15 cellular contexts compared by ENCODE assay signal in the genomic region with DNA sequence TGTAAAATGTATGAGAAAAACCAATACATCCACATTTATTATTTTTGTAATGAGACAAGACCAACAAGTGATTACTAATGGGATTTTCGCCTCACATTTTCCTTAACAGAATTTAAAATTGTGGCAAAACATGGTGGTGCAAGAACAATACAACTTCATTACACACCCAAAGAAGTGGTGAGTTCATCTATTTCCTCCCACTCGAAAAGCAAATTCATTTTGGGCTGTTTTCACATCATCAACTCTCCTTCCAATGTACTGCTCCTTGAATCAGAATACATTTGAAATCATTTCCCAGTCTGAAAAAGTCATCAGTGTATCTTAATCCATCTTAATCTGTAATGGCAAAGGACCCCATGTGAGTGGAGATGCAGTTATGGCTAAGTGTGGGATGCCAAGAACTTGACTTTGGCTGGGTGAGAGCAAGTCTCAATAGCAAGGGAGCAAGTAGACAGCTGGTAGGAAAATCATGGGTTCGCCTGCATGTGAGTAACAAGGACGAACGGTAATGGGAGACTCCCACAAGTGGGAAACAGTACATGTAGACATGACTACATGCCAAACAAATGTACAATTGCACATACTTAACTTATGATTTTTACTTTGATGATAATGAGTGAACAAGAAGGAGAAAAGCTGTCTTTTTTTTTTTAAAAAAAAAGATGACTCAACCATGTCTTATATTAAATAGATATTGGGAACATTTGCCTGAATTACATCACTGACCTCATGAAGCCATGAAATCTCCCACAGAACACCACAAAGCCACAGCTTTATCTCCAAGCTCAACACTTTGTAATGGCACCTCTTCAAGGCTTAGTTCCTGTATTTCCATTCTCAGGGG. TPM values are rescaled to one million over a fixed set of nuclear protein-coding genes. Genes with fewer than 3 reads are reported as not detected.
DNase-seq lines count a peak whose midpoint lies in the region; ATAC-seq and TF ChIP-seq lines count a peak whose summit lies in the region.
"Had no signal": no experiment of that assay in that cellular context is flagged by ENCODE, and none has a peak within 500 bp of the region (broad histone marks: within the 10 kb centered on the region; RNA-seq: fewer than 3 reads in every experiment).

No MANE protein-coding gene starts in this region.

- peak overlapping the region in 5 of 9 donors; percentile 50 to 86 (median 59) for H3K27ac Mint-ChIP-seq in naive thymus-derived CD4-positive, alpha-beta T cell
- H3K27ac Mint-ChIP-seq: type B pancreatic cell had no signal

- in situ Hi-C loops in astrocyte of the cerebellum (cut with HindIII; ENCODE audit: low sequenced_read_pairs) = no loop called here

- H3K27me3 ChIP-seq in naive thymus-derived CD4-positive, alpha-beta T cell (ENCODE audit: control insufficient read depth in 2 of 2, insufficient read depth in 2 of 2, low read length in 2 of 2) = no peaks in the 10 kb centered on the region
- H3K27me3 ChIP-seq in aorta (ENCODE audit: control insufficient read depth in 1 of 2, insufficient read depth in 2 of 2, low read length in 1 of 2) = no peaks in the 10 kb centered on the region
- H3K27me3 ChIP-seq: right atrium auricular region had no signal

- intact Hi-C loops in naive thymus-derived CD4-positive, alpha-beta T cell (cut with micrococcal nuclease) = no loop called here
- intact Hi-C loops in aorta (cut with DNase I) = no loop called here

- H3K27ac ChIP-seq in naive thymus-derived CD4-positive, alpha-beta T cell (ENCODE audit: low read depth, low read length) = no peak overlapping the region
- no peak overlapping the region for H3K27ac ChIP-seq in aorta (ENCODE audit: low read depth in 1 of 2, low read length in 2 of 2)
- H3K27ac ChIP-seq: right atrium auricular region had no signal

- WGBS in aorta, 2 donors = 86 to 90% methylated on average over 5 of the region's 5 CpGs

- ATAC-seq in activated CD4-positive, CD25-positive, alpha-beta regulatory T cell treated with anti-CD3 and anti-CD28 coated beads, Interleukin-2, amount 50 U/mL, for 24 hours = peak; percentile 21 to 36
- ATAC-seq in naive thymus-derived CD4-positive, alpha-beta T cell = no peak
- ATAC-seq in aorta (ENCODE audit: low FRiP score) (no peak), GM19397 (IDR thresholded peaks at IDR 0.05; ENCODE audit: unreplicated experiment) (no peak)

- H3K36me3 Mint-ChIP-seq in naive thymus-derived CD4-positive, alpha-beta T cell = peaks cover 5 to 40% (median 25%) of the 10 kb centered on the region in 5 donors
- H3K36me3 Mint-ChIP-seq: type B pancreatic cell had no signal

- no peak overlapping the region for H3K4me3 ChIP-seq in astrocyte of the cerebellum (ENCODE audit: low read depth, low read length)
- H3K4me3 ChIP-seq in naive thymus-derived CD4-positive, alpha-beta T cell (ENCODE audit: low read length) = no peak overlapping the region
- no peak overlapping the region for H3K4me3 ChIP-seq in aorta (ENCODE audit: low read length in 2 of 2)
- H3K4me3 ChIP-seq: right atrium auricular region had no signal

- H3K36me3 ChIP-seq in naive thymus-derived CD4-positive, alpha-beta T cell (ENCODE audit: control insufficient read depth in 2 of 3, insufficient read depth in 3 of 3, low read length in 3 of 3) = peaks cover 0 to 11% (median 4%) of the 10 kb centered on the region in 3 experiments
- no peaks in the 10 kb centered on the region for H3K36me3 ChIP-seq in aorta (ENCODE audit: control insufficient read depth in 1 of 2, insufficient read depth in 2 of 2, low read length in 1 of 2)
- H3K36me3 ChIP-seq: right atrium auricular region had no signal

- H3K4me1 Mint-ChIP-seq in naive thymus-derived CD4-positive, alpha-beta T cell = peaks cover 72 to 99% (median 97%) of the 10 kb centered on the region in 7 donors

- DNase-seq in activated CD4-positive, CD25-positive, alpha-beta regulatory T cell (lab: John Stamatoyannopoulos, UW) = no peak
- DNase-seq in M059J (ENCODE audit: low read depth) (peak; percentile 74), astrocyte of the cerebellum (ENCODE audit: low read depth) (peak; percentile 78), aorta (no peak), NOMO-1 treated with DMSO at 0.1 percent for 48 hours (lab: John Stamatoyannopoulos, UW; ENCODE audit: unreplicated experiment) (no peak)
- no peak for DNase-seq in naive thymus-derived CD4-positive, alpha-beta T cell
- DNase-seq: 8988T, mesendoderm, MM.1S, NCI-H82, SW 1271 had no signal

- no peaks in the 10 kb centered on the region for H3K9me3 Mint-ChIP-seq in naive thymus-derived CD4-positive, alpha-beta T cell
- H3K9me3 Mint-ChIP-seq: type B pancreatic cell had no signal

- no peaks in the 10 kb centered on the region for H3K9me3 ChIP-seq in naive thymus-derived CD4-positive, alpha-beta T cell (ENCODE audit: control insufficient read depth in 2 of 3, low read length in 3 of 3)
- H3K9me3 ChIP-seq in aorta (ENCODE audit: control insufficient read depth, low read length) = no peaks in the 10 kb centered on the region
- H3K9me3 ChIP-seq: right atrium auricular region had no signal

- no peaks in the 10 kb centered on the region for H3K27me3 Mint-ChIP-seq in naive thymus-derived CD4-positive, alpha-beta T cell
- H3K27me3 Mint-ChIP-seq: type B pancreatic cell had no signal

- TF ChIP-seq CTCF in astrocyte of the cerebellum (IDR thresholded peaks at IDR 0.05; ENCODE audit: low read depth, low read length, missing control alignments) = no peak

- peaks cover 28 to 56% of the 10 kb centered on the region in 2 donors for H3K4me1 ChIP-seq in naive thymus-derived CD4-positive, alpha-beta T cell (ENCODE audit: control insufficient read depth in 2 of 2, insufficient read depth in 2 of 2, low read length in 2 of 2)
- no peaks in the 10 kb centered on the region for H3K4me1 ChIP-seq in aorta (ENCODE audit: control insufficient read depth in 1 of 2, insufficient read depth in 2 of 2, low read length in 2 of 2)

- CTCF ChIA-PET in naive thymus-derived CD4-positive, alpha-beta T cell (lab: Charles Lee) = interaction anchor here (0.6 to 1.0 kb wide), 3 partner anchors 12 to 172 kb away, joined by 3 to 4 read pairs (median 4); no protein-coding TSS in a partner anchor

- POLR2A ChIA-PET in naive thymus-derived CD4-positive, alpha-beta T cell (lab: Charles Lee) = interaction anchor here (1.0 to 1.7 kb wide), 3 partner anchors 14 to 23 kb away, joined by 4 to 5 read pairs (median 5); no protein-coding TSS in a partner anchor

- peak overlapping the region in 4 of 10 donors; percentile 11 to 44 (median 18) for H3K4me3 Mint-ChIP-seq in naive thymus-derived CD4-positive, alpha-beta T cell
- H3K4me3 Mint-ChIP-seq: type B pancreatic cell had no signal

RNA-seq across cellular contexts. Expression of gene RUNX1, which starts 46.0 kb away (rescaled TPM):
- 13.8 and 43.1 TPM in 2 replicates for total RNA-seq in M059J (2014; rRNA removed; shearing (Covaris generic))
- total RNA-seq in naive thymus-derived CD4-positive, alpha-beta T cell = 100 to 1,000 TPM in 1 of 5 experiments, 10 to 100 TPM in 4; 55.3 to 154 (median 98.5) TPM
- polyA plus RNA-seq in naive thymus-derived CD4-positive, alpha-beta T cell = 10 to 100 TPM; 27.9 to 42.8 TPM
- 100 to 1,000 TPM in 1 of 2 donors, 10 to 100 TPM in 1; 58.2 to 128 TPM for total RNA-seq in aorta
- polyA plus RNA-seq in aorta = 1 to 10 TPM; 2.9 to 5.0 TPM

Comparison
In these comparisons a context has a peak if more than half of its experiments do, and no peak if none do; other contexts are left out.
1. ATAC-seq: peak in activated CD4-positive, CD25-positive, alpha-beta regulatory T cell treated with anti-CD3 and anti-CD28 coated beads, Interleukin-2, amount 50 U/mL, for 24 hours (2 of 2); none in naive thymus-derived CD4-positive, alpha-beta T cell (single experiment), aorta (single experiment) and GM19397 (single experiment).
2. DNase-seq: peak in M059J (single experiment) and astrocyte of the cerebellum (single experiment); none in activated CD4-positive, CD25-positive, alpha-beta regulatory T cell (0 of 4), naive thymus-derived CD4-positive, alpha-beta T cell (0 of 9), aorta (0 of 2) and NOMO-1 treated with DMSO at 0.1 percent for 48 hours (single experiment).